12 cellular contexts compared by ENCODE assay signal in genomic region chr17:15265131-15265530, GRCh38. TPM values are rescaled to one million over a fixed set of nuclear protein-coding genes. Genes with fewer than 3 reads are reported as not detected.
DNase-seq lines count a peak whose midpoint lies in the region; ATAC-seq and TF ChIP-seq lines count a peak whose summit lies in the region.
"Had no signal": no experiment of that assay in that cellular context is flagged by ENCODE, and none has a peak within 500 bp of the region (broad histone marks: within the 10 kb centered on the region; RNA-seq: fewer than 3 reads in every experiment).

PMP22 (minus strand) TSS chr17:15265326; CDS start chr17:15260727, 4,599 bp downstream.

- TF ChIP-seq CTCF in AG04450 (IDR thresholded peaks at IDR 0.05; ENCODE audit: low read depth, low read length) (no peak), brain (conservative IDR thresholded peaks at IDR 0.05) (no peak), RWPE1 (conservative IDR thresholded peaks at IDR 0.05; ENCODE audit: low read depth) (no peak)

- H3K4me1 ChIP-seq in rectal smooth muscle tissue (ENCODE audit: control insufficient read depth, insufficient read depth, low read length) = peaks cover 3% of the 10 kb centered on the region

- H3K4me1 Mint-ChIP-seq in brain = peaks cover 54% of the 10 kb centered on the region

- peak within 1 kb of the TSS; percentile 49 for H3K4me3 ChIP-seq in AG04450 (ENCODE audit: low read depth, low read length)
- peak within 1 kb of the TSS; percentile 91 for H3K4me3 ChIP-seq in rectal smooth muscle tissue (ENCODE audit: low read length)
- H3K4me3 ChIP-seq: MG63 had no signal

- no peak within 1 kb of the TSS for H3K9ac ChIP-seq in rectal smooth muscle tissue (ENCODE audit: low read length)

- peak within 1 kb of the TSS; percentile 7 to 54 (median 38) for H3K4me3 Mint-ChIP-seq in brain
- H3K4me3 Mint-ChIP-seq: naive B cell had no signal

- H3K27ac ChIP-seq in AG04450 (ENCODE audit: low read depth, low read length) (no peak within 1 kb of the TSS), rectal smooth muscle tissue (ENCODE audit: low read depth, low read length) (peak within 1 kb of the TSS; percentile 94), RWPE1 (no peak within 1 kb of the TSS)
- H3K27ac ChIP-seq: epithelial cell of prostate had no signal

- no peaks in the 10 kb centered on the region for H3K9me3 ChIP-seq in AG04450 (ENCODE audit: control insufficient read depth, insufficient read depth, low read length)
- H3K9me3 ChIP-seq: MG63 had no signal

- H3K9me3 Mint-ChIP-seq in brain = peaks cover 0 to 6% (median 0%) of the 10 kb centered on the region in 5 experiments
- no peaks in the 10 kb centered on the region for H3K9me3 Mint-ChIP-seq in activated naive CD4-positive, alpha-beta T cell treated with anti-CD3 and anti-CD28 coated beads, Interleukin-2, amount 50 U/mL, for 72 hours
- H3K9me3 Mint-ChIP-seq: naive B cell had no signal

- peak within 1 kb of the TSS in 2 of 5 experiments; percentile 1 to 5 for H3K27ac Mint-ChIP-seq in brain
- no peak within 1 kb of the TSS for H3K27ac Mint-ChIP-seq in activated naive CD4-positive, alpha-beta T cell treated with anti-CD3 and anti-CD28 coated beads, Interleukin-2, amount 50 U/mL, for 72 hours
- H3K27ac Mint-ChIP-seq: naive B cell had no signal

- no peaks in the 10 kb centered on the region for H3K36me3 Mint-ChIP-seq in brain
- no peaks in the 10 kb centered on the region for H3K36me3 Mint-ChIP-seq in activated naive CD4-positive, alpha-beta T cell treated with anti-CD3 and anti-CD28 coated beads, Interleukin-2, amount 50 U/mL, for 72 hours
- H3K36me3 Mint-ChIP-seq: naive B cell had no signal

- intact Hi-C loops in left ventricle myocardium superior (cut with micrococcal nuclease) = loop anchor here (10.0 kb wide), 2 partner anchors 170 to 240 kb away; no protein-coding TSS in a partner anchor

- H3K27me3 Mint-ChIP-seq in brain = peaks cover 75% of the 10 kb centered on the region

- CTCF ChIA-PET in AG04450 (lab: Charles Lee) (interaction anchor here (1.0 to 1.5 kb wide), 3 partner anchors 191 to 239 kb away, joined by 3 to 4 read pairs (median 3); no protein-coding TSS in a partner anchor), RWPE1 (lab: Yijun Ruan, JAX) (no interaction called here)

- no peaks in the 10 kb centered on the region for H3K36me3 ChIP-seq in rectal smooth muscle tissue (ENCODE audit: control insufficient read depth, insufficient read depth, low read length)
- H3K36me3 ChIP-seq: MG63 had no signal

- POLR2A ChIA-PET in AG04450 (lab: Yijun Ruan, JAX) (no interaction called here), RWPE1 (lab: Yijun Ruan, JAX; ENCODE audit: low non-redundant PET) (no interaction called here)

- ATAC-seq in left ventricle myocardium superior = peak; percentile 8
- ATAC-seq in GM21717 (IDR thresholded peaks at IDR 0.05; ENCODE audit: unreplicated experiment) = no peak
- no peak for ATAC-seq in activated naive CD4-positive, alpha-beta T cell treated with anti-CD3 and anti-CD28 coated beads, Interleukin-2, amount 50 U/mL, for 72 hours

- peaks cover 7% of the 10 kb centered on the region for H3K27me3 ChIP-seq in AG04450 (ENCODE audit: control insufficient read depth, insufficient read depth, low read length)
- H3K27me3 ChIP-seq in rectal smooth muscle tissue (ENCODE audit: control insufficient read depth, insufficient read depth, low read length) = no peaks in the 10 kb centered on the region
- H3K27me3 ChIP-seq: MG63 had no signal

- no peak for DNase-seq in AG04450 (ENCODE audit: low read depth, low spot score)
- peak; percentile 63 for DNase-seq in left ventricle myocardium superior
- no peak for DNase-seq in activated naive CD4-positive, alpha-beta T cell treated with anti-CD3 and anti-CD28 coated beads, Interleukin-2, amount 50 U/mL, for 72 hours (ENCODE audit: low spot score in 2 of 2)
- no peak for DNase-seq in HuH-7 (ENCODE audit: low spot score)
- no peak for DNase-seq in RWPE1 (ENCODE audit: low spot score)
- DNase-seq: activated gamma-delta T cell, MG63, naive B cell had no signal

RNA-seq across cellular contexts. Expression of gene PMP22, which starts in this region (rescaled TPM):
- polyA plus RNA-seq in AG04450 (2011; rRNA removed) (204 and 225 TPM in 2 replicates), brain (ENCODE audit: insufficient read depth, low read depth, low replicate concordance) (127 TPM)
- polyA minus RNA-seq in AG04450 (2011; rRNA and poly(A)+ RNA removed) = 274 and 352 TPM in 2 replicates
- total RNA-seq in left ventricle myocardium superior = 179 TPM
- total RNA-seq in activated naive CD4-positive, alpha-beta T cell treated with anti-CD3 and anti-CD28 coated beads, Interleukin-2, amount 50 U/mL, for 72 hours = under 1 TPM in 1 of 2 donors, not detected in 1; 0.53 TPM

Comparison
In these comparisons a context has a peak if more than half of its experiments do, and no peak if none do; other contexts are left out.
1. RNA of gene PMP22 (total RNA-seq): 179 TPM in left ventricle myocardium superior (single experiment); 0.53 TPM in activated naive CD4-positive, alpha-beta T cell treated with anti-CD3 and anti-CD28 coated beads, Interleukin-2, amount 50 U/mL, for 72 hours; every median in the first group is over 100 times any median in the second.